In genomic region chr3:157436583-157437300, GRCh38 we compare ENCODE assay signal across 8 cellular contexts. TPM values are rescaled to one million over a fixed set of nuclear protein-coding genes. Genes with fewer than 3 reads are reported as not detected.
DNase-seq lines count a peak whose midpoint lies in the region; ATAC-seq and TF ChIP-seq lines count a peak whose summit lies in the region.

PTX3 (plus strand) TSS chr3:157436850; CDS start chr3:157436934, 84 bp downstream.

- ATAC-seq in GM21825 (IDR thresholded peaks at IDR 0.05; ENCODE audit: unreplicated experiment) (no peak), HG02981 (IDR thresholded peaks at IDR 0.05; ENCODE audit: unreplicated experiment) (no peak)

- H3K4me3 ChIP-seq in coronary artery (peak within 1 kb of the TSS; percentile 77), lower leg skin (ENCODE audit: low read depth, poor library complexity, severe bottlenecking) (peak within 1 kb of the TSS; percentile 33)

- no peak for TF ChIP-seq CTCF in coronary artery (IDR thresholded peaks at IDR 0.05)
- no peak for TF ChIP-seq CTCF in lower leg skin (IDR thresholded peaks at IDR 0.05)

- TF ChIP-seq POLR2A in lower leg skin (IDR thresholded peaks at IDR 0.05) = no peak

- peak within 1 kb of the TSS; percentile 45 to 48 for H3K27ac ChIP-seq in coronary artery

- 8 to 10% methylated on average over 17 of the region's 17 CpGs for WGBS in lower leg skin, 2 donors

- DNase-seq in DMS79 treated with DMSO at 0.1 percent for 48 hours (lab: John Stamatoyannopoulos, UW) (peak; percentile 26), DMS79 (lab: John Stamatoyannopoulos, UW) (no peak), OCI-M1 (lab: John Stamatoyannopoulos, UW) (peak; percentile 86), coronary artery (ENCODE audit: low spot score) (peak; percentile 75), lower leg skin (ENCODE audit: low spot score in 2 of 2) (peak in 1 of 2 donors; percentile 34), stromal cell of bone marrow (ENCODE audit: low read depth) (peak; percentile 80)

- intact Hi-C loops in lower leg skin (cut with DNase I; ENCODE audit: low total_unique reads) = no loop called here

RNA-seq across cellular contexts. Expression of gene PTX3, which starts in this region (rescaled TPM):
- 10 to 100 TPM in 2 of 4 donors, 1 to 10 TPM in 2; 1.5 to 16.1 (median 9.4) TPM for total RNA-seq in lower leg skin
